ENCODE assay signal across 8 cellular contexts in the genomic region with DNA sequence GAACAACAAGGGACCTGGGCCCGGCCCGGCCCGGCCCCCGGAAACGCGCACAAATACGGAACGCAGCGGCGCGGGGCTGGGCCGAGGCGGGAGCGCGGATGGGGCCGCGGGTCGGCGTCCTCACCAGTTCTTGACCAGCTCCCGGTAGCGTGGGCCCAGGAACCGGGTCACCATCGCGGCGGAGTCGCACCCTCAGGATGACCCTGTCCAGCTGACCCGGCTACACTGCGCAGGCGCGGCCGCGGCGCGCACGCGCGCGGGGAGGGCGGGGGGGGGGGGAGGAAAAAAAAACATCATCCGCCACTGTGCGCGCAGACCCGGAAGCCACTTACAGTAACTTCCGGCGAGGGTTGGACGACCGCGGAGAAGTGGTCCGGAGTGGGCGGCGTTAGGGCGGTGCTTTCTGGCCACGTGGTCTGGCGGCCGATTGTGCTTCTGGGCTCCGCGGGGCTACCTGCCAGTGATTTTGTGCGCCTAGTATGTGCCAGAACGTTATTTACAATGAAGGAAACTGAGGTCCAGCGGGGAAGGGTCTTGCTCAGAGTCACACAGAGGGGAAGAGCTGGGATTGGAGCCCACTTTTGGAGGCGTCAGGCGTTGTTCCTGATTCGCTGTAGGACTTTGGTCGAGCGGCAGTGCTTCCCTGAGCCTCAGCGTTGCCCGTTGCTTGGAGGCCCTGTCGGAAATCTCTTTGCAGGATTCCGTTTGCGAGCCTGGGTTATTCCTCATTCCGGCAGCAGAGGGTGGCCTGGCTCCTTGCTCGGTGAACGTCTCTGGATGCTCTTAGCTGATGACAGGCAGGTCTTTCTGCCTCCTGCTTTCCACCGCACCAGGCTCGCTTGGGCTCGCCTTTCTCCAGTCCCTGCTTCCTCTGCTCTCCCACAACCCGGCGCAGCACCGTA. TPM values are rescaled to one million over a fixed set of nuclear protein-coding genes. Genes with fewer than 3 reads are reported as not detected.
A peak's percentile ranks its signal among the peaks of the same experiment; 100 is the strongest.
DNase-seq lines count a peak whose midpoint lies in the region; ATAC-seq and TF ChIP-seq lines count a peak whose summit lies in the region.

A gene (minus strand): TSS at position 227 of the 902 bp plus-strand sequence. CDS start 53 bp downstream, at position 174.

- peak; percentile 73 for TF ChIP-seq POLR2A in GM18505 (IDR thresholded peaks at IDR 0.05; ENCODE audit: borderline replicate concordance, extremely low read depth, insufficient read depth, insufficient read length)

- ATAC-seq in GM18505 (IDR thresholded peaks at IDR 0.05; ENCODE audit: unreplicated experiment) (peak; percentile 76), HG02981 (IDR thresholded peaks at IDR 0.05; ENCODE audit: unreplicated experiment) (peak; percentile 77), HG03469 (IDR thresholded peaks at IDR 0.05; ENCODE audit: unreplicated experiment) (no peak)

- TF ChIP-seq CTCF in astrocyte of the cerebellum (IDR thresholded peaks at IDR 0.05; ENCODE audit: low read depth, low read length, missing control alignments), result peak; percentile 67

- peak within 1 kb of the TSS; percentile 61 for H3K4me3 ChIP-seq in astrocyte of the cerebellum (ENCODE audit: low read depth, low read length)

- in situ Hi-C loops in astrocyte of the cerebellum (cut with HindIII; ENCODE audit: low sequenced_read_pairs), result no loop called here

- DNase-seq in NCI-H2029 treated with DMSO at 0.1 percent for 48 hours (lab: John Stamatoyannopoulos, UW) (peak; percentile 90), T-helper 9 cell (peak; percentile 86), astrocyte of the cerebellum (ENCODE audit: low read depth) (peak; percentile 93), hepatic stellate cell (ENCODE audit: low spot score) (peak; percentile 99), renal cortical epithelial cell (ENCODE audit: low read depth) (peak; percentile 88)

RNA-seq across cellular contexts. Expression of the gene that starts here (rescaled TPM):
- total RNA-seq in renal cortical epithelial cell, result 48.3 and 76.2 TPM in 2 replicates
